In genomic region chrX:55907968-55908607, GRCh38 we compare ENCODE assay signal across 8 cellular contexts.
DNase-seq lines count a peak whose midpoint lies in the region; ATAC-seq, FAIRE-seq and TF ChIP-seq lines count a peak whose summit lies in the region.

No MANE protein-coding gene starts in this region.

- H3K9me3 ChIP-seq in BLaER1 (peaks cover 2% of the 10 kb centered on the region), astrocyte (ENCODE audit: insufficient read depth, low read depth, low read length) (no peaks in the 10 kb centered on the region), iPS-18c (ENCODE audit: control insufficient read depth, insufficient read depth, low read length) (peaks cover 3% of the 10 kb centered on the region), smooth muscle cell (replicated peaks; ENCODE audit: low read depth) (no peaks in the 10 kb centered on the region)

- peak overlapping the region; percentile 71 for H3K9ac ChIP-seq in BLaER1
- H3K9ac ChIP-seq in astrocyte (ENCODE audit: low read length) = peak overlapping the region; percentile 69
- peak overlapping the region; percentile 38 for H3K9ac ChIP-seq in smooth muscle cell (ENCODE audit: low read depth)

- ATAC-seq in HG03280 (IDR thresholded peaks at IDR 0.05; ENCODE audit: unreplicated experiment) = peak; percentile 86
- ATAC-seq in SK-N-SH treated with all-trans-retinoic acid at 6 μM for 48 hours = peak; percentile 82

- no peak for FAIRE-seq in astrocyte (lab: Jason Lieb, UNC)

- DNase-seq in astrocyte (ENCODE audit: low read depth) (no peak), smooth muscle cell (lab: John Stamatoyannopoulos, UW; ENCODE audit: unreplicated experiment) (peak; percentile 1), NCI-H524 treated with DMSO at 0.1 percent for 48 hours (lab: John Stamatoyannopoulos, UW) (no peak)

- peak; percentile 12 for TF ChIP-seq CTCF in astrocyte (IDR thresholded peaks at IDR 0.05; ENCODE audit: insufficient read depth, low read depth, low read length)
- peak; percentile 47 for TF ChIP-seq CTCF in smooth muscle cell (IDR thresholded peaks at IDR 0.05; ENCODE audit: borderline replicate concordance, insufficient read depth, poor library complexity, severe bottlenecking)

- peak overlapping the region; percentile 93 for H3K4me3 Mint-ChIP-seq in astrocyte (ENCODE audit: unreplicated experiment)

- H2AFZ ChIP-seq in astrocyte (ENCODE audit: low read depth, low read length) = peak overlapping the region; percentile 80
- peak overlapping the region; percentile 91 for H2AFZ ChIP-seq in smooth muscle cell (ENCODE audit: low read depth)

- H3K36me3 ChIP-seq in BLaER1 (no peaks in the 10 kb centered on the region), astrocyte (ENCODE audit: insufficient read depth, low read length) (no peaks in the 10 kb centered on the region), smooth muscle cell (ENCODE audit: low read depth) (no peaks in the 10 kb centered on the region)

- H3K79me2 ChIP-seq in astrocyte (ENCODE audit: insufficient read depth, low read length) (no peaks in the 10 kb centered on the region), smooth muscle cell (ENCODE audit: low read depth) (no peaks in the 10 kb centered on the region)

- H3F3A ChIP-seq in smooth muscle cell (ENCODE audit: low read depth) = no peaks in the 10 kb centered on the region

- 49% methylated on average over 20 of the region's 20 CpGs for WGBS in smooth muscle cell (ENCODE audit: low lambda C conversion rate)

- no peaks in the 10 kb centered on the region for H3K9me3 Mint-ChIP-seq in astrocyte (ENCODE audit: unreplicated experiment)

- H3K4me3 ChIP-seq in BLaER1 (peak overlapping the region; percentile 71), astrocyte (ENCODE audit: insufficient read depth, low read depth, low read length) (peak overlapping the region; percentile 65), iPS-18c (ENCODE audit: insufficient read depth, low read depth, low read length) (peak overlapping the region; percentile 57), smooth muscle cell (peak overlapping the region; percentile 71)

- H3K4me2 ChIP-seq in BLaER1 (peak overlapping the region; percentile 67), astrocyte (ENCODE audit: low read length) (peak overlapping the region; percentile 86), smooth muscle cell (peak overlapping the region; percentile 87)

- peaks cover 2% of the 10 kb centered on the region for H3K4me1 Mint-ChIP-seq in astrocyte (ENCODE audit: low read depth, unreplicated experiment)

- H3K27me3 Mint-ChIP-seq in astrocyte (ENCODE audit: low read depth, unreplicated experiment) = no peaks in the 10 kb centered on the region

- H3K36me3 Mint-ChIP-seq in astrocyte (ENCODE audit: low read depth, unreplicated experiment) = no peaks in the 10 kb centered on the region

- peak; percentile 32 for TF ChIP-seq POLR2A in GM19193 (IDR thresholded peaks at IDR 0.05; ENCODE audit: extremely low read depth, insufficient read depth, insufficient read length)

- H3K27me3 ChIP-seq in BLaER1 = peaks cover 64% of the 10 kb centered on the region
- H3K27me3 ChIP-seq in astrocyte (ENCODE audit: insufficient read depth, low read length) = no peaks in the 10 kb centered on the region
- no peaks in the 10 kb centered on the region for H3K27me3 ChIP-seq in smooth muscle cell (ENCODE audit: low read depth)

- H4K20me1 ChIP-seq in BLaER1 = no peaks in the 10 kb centered on the region
- no peaks in the 10 kb centered on the region for H4K20me1 ChIP-seq in astrocyte (ENCODE audit: insufficient read depth, low read length)
- H4K20me1 ChIP-seq in smooth muscle cell (ENCODE audit: low read depth) = no peaks in the 10 kb centered on the region

- peak overlapping the region; percentile 88 for H3K27ac Mint-ChIP-seq in astrocyte (ENCODE audit: unreplicated experiment)

- H3K4me1 ChIP-seq in BLaER1 = no peaks in the 10 kb centered on the region
- no peaks in the 10 kb centered on the region for H3K4me1 ChIP-seq in astrocyte (ENCODE audit: insufficient read depth, low read length)
- peaks cover 4% of the 10 kb centered on the region for H3K4me1 ChIP-seq in smooth muscle cell (ENCODE audit: low read depth)

- 0 out of 2 replicates have a peak overlapping the region, but pooled peaks have one; percentile 18 for H3K27ac ChIP-seq in BLaER1
- no peak overlapping the region for H3K27ac ChIP-seq in astrocyte (ENCODE audit: low read depth, low read length)
- H3K27ac ChIP-seq in smooth muscle cell (ENCODE audit: low read depth) = no peak overlapping the region

TF ChIP-seq in SK-N-SH treated with all-trans-retinoic acid at 6 μM for 48 hours, 23 proteins besides CTCF, POLR2A, EP300 and RAD21:
- TF ChIP-seq CSRNP3 (CRISPR knock-in tag; IDR thresholded peaks at IDR 0.05) (no peak), PATZ1 (CRISPR knock-in tag; IDR thresholded peaks at IDR 0.05; ENCODE audit: borderline replicate concordance) (no peak)
